Comparison of ENCODE assay signal across 16 cellular contexts in the genomic region with DNA sequence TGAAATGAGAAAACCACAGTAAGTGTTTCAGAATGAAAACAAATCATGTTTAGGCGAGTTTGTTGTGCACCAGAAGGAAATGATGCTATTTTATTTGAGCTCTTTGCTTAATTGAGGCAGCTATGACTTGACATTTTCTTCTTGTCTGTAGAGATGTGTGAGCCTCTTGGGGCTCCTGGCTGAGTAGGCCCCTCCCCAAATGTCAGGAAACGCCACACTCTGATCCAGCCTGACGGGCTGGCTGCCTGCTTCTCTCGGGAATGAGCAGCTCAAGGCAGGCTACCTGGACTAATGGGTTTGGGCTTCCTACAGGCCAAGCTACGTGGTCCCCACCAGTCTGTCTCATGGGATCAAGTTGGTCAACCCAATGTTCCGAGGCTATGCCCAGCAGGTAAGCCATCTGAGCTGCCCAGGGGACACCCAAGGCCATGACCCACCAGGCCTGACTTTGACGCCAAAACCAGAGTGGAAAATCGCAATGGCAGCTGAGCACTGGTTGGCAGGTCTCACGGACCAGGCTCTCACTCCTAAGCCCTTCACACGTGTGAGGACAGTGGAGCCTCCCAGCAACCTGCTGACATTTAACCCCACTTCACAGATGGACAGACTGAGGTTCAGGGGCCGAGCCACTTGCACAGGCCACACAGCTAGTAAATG. TPM values are rescaled to one million over a fixed set of nuclear protein-coding genes. Genes with fewer than 3 reads are reported as not detected.
DNase-seq lines count a peak whose midpoint lies in the region; ATAC-seq and TF ChIP-seq lines count a peak whose summit lies in the region.
"Had no signal": no experiment of that assay in that cellular context is flagged by ENCODE, and none has a peak within 500 bp of the region (broad histone marks: within the 10 kb centered on the region; RNA-seq: fewer than 3 reads in every experiment).

No MANE protein-coding gene starts in this region.

- H3F3A ChIP-seq in MM.1S (ENCODE audit: insufficient read depth, low read length): no peaks in the 10 kb centered on the region

- H3K4me2 ChIP-seq in BLaER1 (peak overlapping the region; percentile 62), DND-41 (ENCODE audit: insufficient read depth, low read length) (no peak overlapping the region), MM.1S (ENCODE audit: low read depth, low read length) (no peak overlapping the region)

- no peak for TF ChIP-seq CTCF in DND-41 (IDR thresholded peaks at IDR 0.05; ENCODE audit: borderline replicate concordance, extremely low read depth, low read length, poor library complexity, severe bottlenecking)
- TF ChIP-seq CTCF in activated CD8-positive, alpha-beta T cell treated with anti-CD3 and anti-CD28 coated beads for 36 hours (IDR thresholded peaks at IDR 0.05): no peak
- no peak for TF ChIP-seq CTCF in MM.1S (IDR thresholded peaks at IDR 0.05; ENCODE audit: low read length)

- H3K27me3 ChIP-seq in BLaER1: no peaks in the 10 kb centered on the region
- no peaks in the 10 kb centered on the region for H3K27me3 ChIP-seq in DND-41 (ENCODE audit: insufficient read depth, low read length, poor library complexity)
- H3K27me3 ChIP-seq in MM.1S (replicated peaks; ENCODE audit: insufficient read depth, low read length): no peaks in the 10 kb centered on the region
- H3K27me3 ChIP-seq: adrenal gland, cardiac muscle cell had no signal

- H3K4me1 Mint-ChIP-seq in activated CD8-positive, alpha-beta T cell treated with anti-CD3 and anti-CD28 coated beads for 36 hours (ENCODE audit: low read depth): peaks cover 81% of the 10 kb centered on the region

- H3K36me3 ChIP-seq in BLaER1 (peaks cover 33% of the 10 kb centered on the region), DND-41 (ENCODE audit: insufficient read depth, low read length) (peaks cover 47% of the 10 kb centered on the region), MM.1S (replicated peaks; ENCODE audit: insufficient read depth, low read length) (no peaks in the 10 kb centered on the region)

- H3K79me2 ChIP-seq in DND-41 (ENCODE audit: insufficient read depth, low read length) (no peaks in the 10 kb centered on the region), MM.1S (ENCODE audit: low read length) (no peaks in the 10 kb centered on the region)

- peak overlapping the region; percentile 8 for H3K4me3 Mint-ChIP-seq in activated CD8-positive, alpha-beta T cell treated with anti-CD3 and anti-CD28 coated beads for 36 hours
- H3K4me3 Mint-ChIP-seq: HFFc6 had no signal

- intact Hi-C loops in activated CD8-positive, alpha-beta T cell treated with anti-CD3 and anti-CD28 coated beads for 36 hours (cut with micrococcal nuclease): no loop called here

- H3K9ac ChIP-seq in BLaER1 (no peak overlapping the region), DND-41 (ENCODE audit: low read depth, low read length) (no peak overlapping the region; the same call in 1 of the 2 replicates), MM.1S (ENCODE audit: low read length) (no peak overlapping the region)

- peaks cover 61% of the 10 kb centered on the region for H3K36me3 Mint-ChIP-seq in activated CD8-positive, alpha-beta T cell treated with anti-CD3 and anti-CD28 coated beads for 36 hours (ENCODE audit: low read depth)

- H3K9me3 ChIP-seq in BLaER1 (no peaks in the 10 kb centered on the region), DND-41 (ENCODE audit: insufficient read depth, low read length, severe bottlenecking) (no peaks in the 10 kb centered on the region), MM.1S (replicated peaks; ENCODE audit: insufficient read depth, low read length) (no peaks in the 10 kb centered on the region)
- H3K9me3 ChIP-seq: adrenal gland, thoracic aorta had no signal

- POLR2A ChIA-PET in activated CD8-positive, alpha-beta T cell treated with anti-CD3 and anti-CD28 coated beads for 36 hours (lab: Charles Lee): interaction anchor here (1.1 to 7.6 kb wide), 8 partner anchors 12 to 34 kb away, joined by 3 to 114 read pairs (median 8); a partner anchor contains a TSS

- H4K20me1 ChIP-seq in BLaER1 (no peaks in the 10 kb centered on the region), DND-41 (ENCODE audit: insufficient read depth, low read length) (no peaks in the 10 kb centered on the region), MM.1S (ENCODE audit: insufficient read depth, low read length) (no peaks in the 10 kb centered on the region)

- H3K27me3 Mint-ChIP-seq in activated CD8-positive, alpha-beta T cell treated with anti-CD3 and anti-CD28 coated beads for 36 hours: no peaks in the 10 kb centered on the region

- H3K4me1 ChIP-seq in BLaER1 (peaks cover 93% of the 10 kb centered on the region), DND-41 (ENCODE audit: insufficient read depth, low read length) (peaks cover 38% of the 10 kb centered on the region), MM.1S (ENCODE audit: low read length) (no peaks in the 10 kb centered on the region)
- H3K4me1 ChIP-seq: adrenal gland had no signal

- H3K9me2 ChIP-seq in MM.1S (replicated peaks; ENCODE audit: insufficient read depth, low read length): no peaks in the 10 kb centered on the region

- H3K27ac Mint-ChIP-seq in activated CD8-positive, alpha-beta T cell treated with anti-CD3 and anti-CD28 coated beads for 36 hours: peak overlapping the region; percentile 91
- H3K27ac Mint-ChIP-seq: HFFc6 had no signal

- DNase-seq in DND-41 (no peak), islet precursor cell (peak; percentile 65), UCSD-AML1 (lab: John Stamatoyannopoulos, UW; ENCODE audit: unreplicated experiment) (no peak), MM.1S (no peak)
- no peak for DNase-seq in activated CD8-positive, alpha-beta T cell treated with anti-CD3 and anti-CD28 coated beads for 36 hours
- DNase-seq: adrenal gland, AML-193, HFFc6, IMR-90, NCI-H1092, PC-3 had no signal

- H3K27ac ChIP-seq in BLaER1: peak overlapping the region; percentile 56; the same call in 1 of the 2 replicates
- H3K27ac ChIP-seq in DND-41 (ENCODE audit: low read length): peak overlapping the region; percentile 35; the same call in 1 of the 2 replicates
- H3K27ac ChIP-seq in MM.1S (ENCODE audit: low read length): no peak overlapping the region
- H3K27ac ChIP-seq: adrenal gland, cardiac muscle cell, thoracic aorta had no signal

- H3K4me3 ChIP-seq in BLaER1: no peak overlapping the region
- H3K4me3 ChIP-seq in DND-41 (ENCODE audit: low read depth in 1 of 2, low read length in 2 of 2): no peak overlapping the region
- H3K4me3 ChIP-seq in MM.1S (ENCODE audit: low read length): no peak overlapping the region
- H3K4me3 ChIP-seq: adrenal gland, cardiac muscle cell, thoracic aorta had no signal

- H3K9me3 Mint-ChIP-seq in activated CD8-positive, alpha-beta T cell treated with anti-CD3 and anti-CD28 coated beads for 36 hours: no peaks in the 10 kb centered on the region
- H3K9me3 Mint-ChIP-seq: HFFc6 had no signal

- CTCF ChIA-PET in activated CD8-positive, alpha-beta T cell treated with anti-CD3 and anti-CD28 coated beads for 36 hours (lab: Charles Lee): interaction anchor here (0.7 to 1.2 kb wide), 5 partner anchors 11 to 193 kb away, joined by 3 to 4 read pairs (median 3); no protein-coding TSS in a partner anchor

- H2AFZ ChIP-seq in DND-41 (ENCODE audit: low read depth, low read length): no peak overlapping the region
- H2AFZ ChIP-seq in MM.1S (ENCODE audit: low read length): no peak overlapping the region

- no peak for ATAC-seq in DND-41 (ENCODE audit: insufficient read depth, low read depth)
- ATAC-seq in activated CD8-positive, alpha-beta T cell treated with anti-CD3 and anti-CD28 coated beads for 36 hours: no peak
- no peak for ATAC-seq in HG03095 (IDR thresholded peaks at IDR 0.05; ENCODE audit: unreplicated experiment)
- no peak for ATAC-seq in GM18519 (IDR thresholded peaks at IDR 0.05; ENCODE audit: low FRiP score, unreplicated experiment)
- ATAC-seq: PC-3 had no signal

RNA-seq across cellular contexts. Expression of a gene that starts 29.9 kb away (rescaled TPM):
- 10 to 100 TPM; 55.3 to 55.9 TPM for total RNA-seq in activated CD8-positive, alpha-beta T cell treated with anti-CD3 and anti-CD28 coated beads for 36 hours

RNA-seq across cellular contexts. Expression of a gene that starts 30.0 kb away (rescaled TPM):
- 10 to 100 TPM; 44.5 to 51.7 TPM for total RNA-seq in activated CD8-positive, alpha-beta T cell treated with anti-CD3 and anti-CD28 coated beads for 36 hours

RNA-seq across cellular contexts. Expression of a gene that starts 41.2 kb away (rescaled TPM):
- total RNA-seq in activated CD8-positive, alpha-beta T cell treated with anti-CD3 and anti-CD28 coated beads for 36 hours: 10 to 100 TPM; 31.9 to 32.4 TPM
